11 cellular contexts compared by ENCODE assay signal in the genomic region with DNA sequence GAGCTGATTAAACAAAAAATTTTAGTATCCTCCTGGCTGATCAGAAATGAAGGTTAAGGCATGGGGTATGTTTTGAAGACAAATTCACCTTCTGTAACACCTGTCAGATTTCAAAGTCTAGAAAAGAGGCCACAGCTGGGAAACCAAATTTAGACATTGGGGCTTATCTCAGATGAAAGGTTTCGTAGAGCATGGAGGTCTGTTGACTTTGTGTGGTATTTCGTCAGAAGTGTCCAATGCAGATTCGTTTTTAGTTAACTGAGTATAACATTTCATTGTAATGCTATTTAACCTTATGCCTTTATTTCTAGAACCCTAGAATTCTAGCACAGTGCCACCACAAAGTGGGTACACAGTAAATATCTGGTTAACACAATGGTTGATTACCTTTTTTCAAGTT.
DNase-seq lines count a peak whose midpoint lies in the region; ATAC-seq and TF ChIP-seq lines count a peak whose summit lies in the region.
"Had no signal": no experiment of that assay in that cellular context is flagged by ENCODE, and none has a peak within 500 bp of the region (broad histone marks: within the 10 kb centered on the region; RNA-seq: fewer than 3 reads in every experiment).

No MANE protein-coding gene starts in this region.

- no peak overlapping the region for H3K4ac ChIP-seq in H9 (ENCODE audit: low read depth, low read length)

- 0 out of 2 replicates have a peak, but pooled peaks cover 2% of the 10 kb centered on the region for H4K20me1 ChIP-seq in OCI-LY7 (ENCODE audit: insufficient read depth, low read length)
- no peaks in the 10 kb centered on the region for H4K20me1 ChIP-seq in H9 (ENCODE audit: control insufficient read depth, insufficient read depth, insufficient read length)

- H2AK5ac ChIP-seq in H9 (ENCODE audit: insufficient read length, low read length) = no peak overlapping the region

- no CpG with 5 or more reads among the region's 3 CpGs for WGBS in H9 (ENCODE audit: extremely low coverage, insufficient read length, low lambda C conversion rate)

- H3K27ac ChIP-seq in CD4-positive, CD25-positive, alpha-beta regulatory T cell (ENCODE audit: insufficient read depth, low read length, poor library complexity, severe bottlenecking) = peak overlapping the region; percentile 17
- H3K27ac ChIP-seq in OCI-LY7 (ENCODE audit: low read depth, low read length, poor library complexity, severe bottlenecking) (peak overlapping the region; percentile 96), H9 (ENCODE audit: insufficient read length, low read depth, low read length) (no peak overlapping the region)

- H3K4me2 ChIP-seq in OCI-LY7 (ENCODE audit: low read length) = peak overlapping the region; percentile 83
- H3K4me2 ChIP-seq in H9 (ENCODE audit: insufficient read depth, insufficient read length, low read length) = no peak overlapping the region

- H3T11ph ChIP-seq in H9 (ENCODE audit: low read length) = no peak overlapping the region

- no TSS peak for BruUV-seq in OCI-LY7 (replicated peaks; lab: Mats Ljungman, UMichigan)

- peaks cover 32 to 87% (median 49%) of the 10 kb centered on the region in 4 donors for H3K4me1 Mint-ChIP-seq in CD4-positive, CD25-positive, alpha-beta regulatory T cell
- H3K4me1 Mint-ChIP-seq in H9 = peaks cover 67 to 71% of the 10 kb centered on the region in 2 experiments

- H3K9me3 Mint-ChIP-seq in CD4-positive, CD25-positive, alpha-beta regulatory T cell = no peaks in the 10 kb centered on the region
- no peaks in the 10 kb centered on the region for H3K9me3 Mint-ChIP-seq in H9

- intact Hi-C loops in OCI-LY7 (cut with micrococcal nuclease; ENCODE audit: unreplicated experiment) = loop anchor here (1.0 to 5.0 kb wide), 2 partner anchors 62 to 124 kb away; a partner anchor contains a TSS

- CTCF ChIA-PET in OCI-LY7 (lab: Charles Lee; ENCODE audit: unreplicated experiment) = interaction anchor here (1.2 kb wide), 1 partner anchor 59 kb away, joined by 4 read pairs; no protein-coding TSS in a partner anchor

- H3K9me2 ChIP-seq in OCI-LY7 (ENCODE audit: insufficient read depth, low read length) = no peaks in the 10 kb centered on the region

- H2AFZ ChIP-seq in OCI-LY7 (ENCODE audit: low read length) (no peak overlapping the region), H9 (ENCODE audit: low read length) (no peak overlapping the region)

- peaks cover 65% of the 10 kb centered on the region; the same call in 1 of the 2 replicates for H3K79me2 ChIP-seq in OCI-LY7 (ENCODE audit: insufficient read depth, low read depth, low read length)
- H3K79me2 ChIP-seq in H9 (ENCODE audit: insufficient read depth, low read length) = peaks cover 6% of the 10 kb centered on the region; the same call in 1 of the 2 replicates

- H4K8ac ChIP-seq in H9 (replicated peaks; ENCODE audit: insufficient read length, low read depth, low read length) = no peak overlapping the region

- no peak overlapping the region for H3K23ac ChIP-seq in H9 (ENCODE audit: insufficient read length, low read depth, low read length)

- no peaks in the 10 kb centered on the region for H3K27me3 Mint-ChIP-seq in CD4-positive, CD25-positive, alpha-beta regulatory T cell
- no peaks in the 10 kb centered on the region for H3K27me3 Mint-ChIP-seq in H9 (ENCODE audit: low read depth)

- H3K4me1 ChIP-seq in CD4-positive, CD25-positive, alpha-beta regulatory T cell (ENCODE audit: control insufficient read depth, insufficient read depth, low read length, poor library complexity, severe bottlenecking) = peaks cover 64% of the 10 kb centered on the region
- H3K4me1 ChIP-seq in OCI-LY7 (ENCODE audit: insufficient read depth, low read length, poor library complexity, severe bottlenecking) = peaks cover 97% of the 10 kb centered on the region
- H3K4me1 ChIP-seq in H9 (ENCODE audit: insufficient read depth, low read length) = peaks cover 6% of the 10 kb centered on the region

- peaks cover 4% of the 10 kb centered on the region for H3K36me3 Mint-ChIP-seq in CD4-positive, CD25-positive, alpha-beta regulatory T cell
- no peaks in the 10 kb centered on the region for H3K36me3 Mint-ChIP-seq in H9 (ENCODE audit: insufficient read depth in 1 of 3, low read depth in 3 of 3)

- TF ChIP-seq CTCF in OCI-LY7 (conservative IDR thresholded peaks at IDR 0.05; ENCODE audit: low read length) (no peak), H9 (conservative IDR thresholded peaks at IDR 0.05) (no peak)

- H3K18ac ChIP-seq in H9 (ENCODE audit: insufficient read length, low read depth, low read length) = no peak overlapping the region

- ATAC-seq in CD4-positive, CD25-positive, alpha-beta regulatory T cell (ENCODE audit: low read depth in 2 of 2) = no peak
- ATAC-seq in GM19351 (IDR thresholded peaks at IDR 0.05; ENCODE audit: unreplicated experiment) (peak; percentile 58), HG02885 (IDR thresholded peaks at IDR 0.05; ENCODE audit: poor library complexity, unreplicated experiment) (peak; percentile 74)

- no peak overlapping the region for H3K14ac ChIP-seq in H9 (ENCODE audit: insufficient read depth, low read length)

- POLR2A ChIA-PET in OCI-LY7 (lab: Charles Lee) = interaction anchor here (0.7 to 4.8 kb wide), 19 partner anchors 9 to 121 kb away, joined by 3 to 35 read pairs (median 6); a partner anchor contains a TSS

- DNase-seq in CD4-positive, CD25-positive, alpha-beta regulatory T cell = peak in 2 of 3 donors; percentile 32 to 71
- peak; percentile 92 for DNase-seq in OCI-LY7 (ENCODE audit: low spot score)
- DNase-seq in activated CD4-positive, alpha-beta T cell treated with anti-CD3 and anti-CD28 coated beads, Interleukin-2, amount 50 U/mL, for 48 hours = no peak
- no peak for DNase-seq in activated T-cell treated with anti-CD3 and anti-CD28 coated beads, Interleukin-2, amount 50 U/mL, for 1 hour
- no peak for DNase-seq in iPS-NIHi11 (ENCODE audit: low spot score)
- no peak for DNase-seq in H9
- DNase-seq: activated CD4-positive, alpha-beta T cell treated with anti-CD3 and anti-CD28 coated beads, Interleukin-2, amount 50 U/mL, for 1 hour; aorta; NCI-H1436 had no signal

- H3K23me2 ChIP-seq in H9 (ENCODE audit: insufficient read length, low read depth, low read length, poor library complexity, severe bottlenecking) = no peaks in the 10 kb centered on the region

- H2BK120ac ChIP-seq in H9 (ENCODE audit: low read depth, low read length, poor library complexity, severe bottlenecking) = no peak overlapping the region

- H2BK15ac ChIP-seq in H9 (ENCODE audit: low read depth, low read length) = no peak overlapping the region

- no peaks in the 10 kb centered on the region for H3K9me3 ChIP-seq in CD4-positive, CD25-positive, alpha-beta regulatory T cell (ENCODE audit: control insufficient read depth in 2 of 2, low read length in 2 of 2)
- no peaks in the 10 kb centered on the region for H3K9me3 ChIP-seq in OCI-LY7 (ENCODE audit: low read length)
- no peaks in the 10 kb centered on the region for H3K9me3 ChIP-seq in H9 (ENCODE audit: control insufficient read depth, low read depth, low read length)

- H3K4me3 Mint-ChIP-seq in CD4-positive, CD25-positive, alpha-beta regulatory T cell = peak overlapping the region in 3 of 4 donors; percentile 22 to 62 (median 41)
- H3K4me3 Mint-ChIP-seq in H9 = no peak overlapping the region

- H2BK20ac ChIP-seq in H9 (ENCODE audit: low read depth, low read length, poor library complexity, severe bottlenecking) = no peak overlapping the region

- peak overlapping the region in 2 of 3 donors; percentile 68 to 93 for H3K27ac Mint-ChIP-seq in CD4-positive, CD25-positive, alpha-beta regulatory T cell
- H3K27ac Mint-ChIP-seq in H9 = no peak overlapping the region

- no peak overlapping the region for H2BK12ac ChIP-seq in H9 (ENCODE audit: insufficient read length, low read depth, low read length)

- H3K9ac ChIP-seq in H9 (ENCODE audit: extremely low read depth, insufficient read length, low read length) = no peak overlapping the region

- no peak overlapping the region for H3K56ac ChIP-seq in H9 (ENCODE audit: insufficient read length, low read depth, low read length)

- H2BK5ac ChIP-seq in H9 (ENCODE audit: insufficient read length, low read length) = no peak overlapping the region

- H3K4me3 ChIP-seq in CD4-positive, CD25-positive, alpha-beta regulatory T cell (ENCODE audit: low read depth, low read length) = peak overlapping the region; percentile 16
- peak overlapping the region; percentile 53 for H3K4me3 ChIP-seq in OCI-LY7 (ENCODE audit: low read depth, low read length, poor library complexity, severe bottlenecking)

- peaks cover 7% of the 10 kb centered on the region for H3K79me1 ChIP-seq in H9 (ENCODE audit: insufficient read depth, low read depth, low read length, poor library complexity, severe bottlenecking)

- H4K5ac ChIP-seq in H9 (ENCODE audit: insufficient read length, low read depth, low read length) = no peak overlapping the region

- H3K27me3 ChIP-seq in CD4-positive, CD25-positive, alpha-beta regulatory T cell (ENCODE audit: control insufficient read depth, insufficient read depth, low read length) = no peaks in the 10 kb centered on the region
- no peaks in the 10 kb centered on the region for H3K27me3 ChIP-seq in H9 (ENCODE audit: insufficient read depth, low read length)

- no peaks in the 10 kb centered on the region for H3K36me3 ChIP-seq in CD4-positive, CD25-positive, alpha-beta regulatory T cell (ENCODE audit: control insufficient read depth, insufficient read depth, low read length)
- no peaks in the 10 kb centered on the region for H3K36me3 ChIP-seq in OCI-LY7 (ENCODE audit: insufficient read depth, low read length)

- no peak overlapping the region for H4K91ac ChIP-seq in H9 (ENCODE audit: insufficient read length, low read depth, low read length)

Comparison
In these comparisons a context has a peak if more than half of its experiments do, and no peak if none do; other contexts are left out.
1. ATAC-seq: peak in GM19351 (single experiment) and HG02885 (single experiment); none in CD4-positive, CD25-positive, alpha-beta regulatory T cell (0 of 2).
2. DNase-seq: peak in CD4-positive, CD25-positive, alpha-beta regulatory T cell (2 of 3) and OCI-LY7 (single experiment); none in activated CD4-positive, alpha-beta T cell treated with anti-CD3 and anti-CD28 coated beads, Interleukin-2, amount 50 U/mL, for 48 hours (0 of 2), activated T-cell treated with anti-CD3 and anti-CD28 coated beads, Interleukin-2, amount 50 U/mL, for 1 hour (single experiment), iPS-NIHi11 (single experiment) and H9 (single experiment).
3. H3K27ac Mint-ChIP-seq: peak in CD4-positive, CD25-positive, alpha-beta regulatory T cell (2 of 3); none in H9 (0 of 3).
4. H3K4me3 Mint-ChIP-seq: peak in CD4-positive, CD25-positive, alpha-beta regulatory T cell (3 of 4); none in H9 (0 of 2).